ENCODE assay signal across 17 cellular contexts in genomic region chr21:31654340-31654739, GRCh38.
"Had no signal": no experiment of that assay in that cellular context is flagged by ENCODE, and none has a peak within 500 bp of the region (broad histone marks: within the 10 kb centered on the region; RNA-seq: fewer than 3 reads in every experiment).

No MANE protein-coding gene starts in this region.

- H3K27me3 ChIP-seq: adrenal gland, breast epithelium, gastroesophageal sphincter, heart left ventricle, left lung, sigmoid colon, upper lobe of right lung had no signal

- H3K4me3 ChIP-seq: adrenal gland, breast epithelium, coronary artery, gastroesophageal sphincter, heart left ventricle, left lung, sigmoid colon, upper lobe of right lung had no signal

- H3K36me3 Mint-ChIP-seq: stimulated activated memory B cell treated with anti-CD40 and anti-IgM and Interleukin-4, amounts not matched to agents 10 μg/mL and 1 μg/mL and 100 μg/mL, for 72 hours had no signal

- H3K9me3 ChIP-seq: adrenal gland, breast epithelium, gastroesophageal sphincter, left lung, neutrophil, sigmoid colon, upper lobe of right lung had no signal

- H3K4me1 ChIP-seq: left lung, upper lobe of right lung had no signal

- H3K27me3 Mint-ChIP-seq: stimulated activated memory B cell treated with anti-CD40 and anti-IgM and Interleukin-4, amounts not matched to agents 10 μg/mL and 1 μg/mL and 100 μg/mL, for 72 hours had no signal

- H3K27ac ChIP-seq: adrenal gland, breast epithelium, coronary artery, gastroesophageal sphincter, heart left ventricle, left lung, neutrophil, sigmoid colon, upper lobe of right lung had no signal

- ATAC-seq: esophagus mucosa; gastroesophageal sphincter; heart left ventricle; left lung; stimulated activated memory B cell treated with anti-CD40 and anti-IgM and Interleukin-4, amounts not matched to agents 10 μg/mL and 1 μg/mL and 100 μg/mL, for 72 hours; upper lobe of right lung had no signal

- DNase-seq: activated CD4-positive, alpha-beta T cell treated with anti-CD3 and anti-CD28 coated beads, Interleukin-2, amount 50 U/mL, for 1 hour; activated CD4-positive, CD25-positive, alpha-beta regulatory T cell treated with anti-CD3 and anti-CD28 coated beads, Interleukin-2, amount 50 U/mL, for 72 hours; activated naive CD4-positive, alpha-beta T cell treated with Interleukin-2 at 50 U/mL for 16 hours; adrenal gland; heart left ventricle; left lung; mammary epithelial cell; midbrain; sigmoid colon; stimulated activated CD4-positive, alpha-beta T cell treated with anti-CD3 and anti-CD28 coated beads, Interleukin-4, amount 100 ng/mL, for 24 hours; upper lobe of right lung had no signal

- H3K36me3 ChIP-seq: adrenal gland, breast epithelium, gastroesophageal sphincter, heart left ventricle, left lung, neutrophil, sigmoid colon, upper lobe of right lung had no signal
